Comparison of ENCODE assay signal across 8 cellular contexts in genomic region chr13:50222569-50223332, GRCh38.
DNase-seq lines count a peak whose midpoint lies in the region; FAIRE-seq and TF ChIP-seq lines count a peak whose summit lies in the region.

No MANE protein-coding gene starts in this region.

- DNase-seq in H4 (ENCODE audit: low spot score): peak; percentile 58
- peak; percentile 27 for DNase-seq in RCC 7860 (ENCODE audit: low spot score)
- DNase-seq in fibroblast of mammary gland (ENCODE audit: low read depth): peak; percentile 95
- no peak for DNase-seq in progenitor cell of endocrine pancreas (ENCODE audit: low spot score, unreplicated experiment)
- DNase-seq in kidney glomerular epithelial cell (lab: John Stamatoyannopoulos, UW): no peak
- no peak for DNase-seq in GM10266 (ENCODE audit: extremely low spot score)
- DNase-seq in NCI-H524 treated with DMSO at 0.1 percent for 48 hours (lab: John Stamatoyannopoulos, UW): no peak

- peak overlapping the region; percentile 49 for H3K4me3 ChIP-seq in ACC112 (ENCODE audit: low read depth, low read length)
- H3K4me3 ChIP-seq in fibroblast of mammary gland (ENCODE audit: control insufficient read depth, low read depth, low read length): peak overlapping the region; percentile 33

- no peaks in the 10 kb centered on the region for H3K36me3 ChIP-seq in ACC112 (ENCODE audit: insufficient read depth, low read length)

- no peaks in the 10 kb centered on the region for H3K27me3 ChIP-seq in ACC112 (ENCODE audit: insufficient read depth, low read length)

- H2AFZ ChIP-seq in ACC112 (ENCODE audit: low read length, unreplicated experiment): peak overlapping the region; percentile 26

- H3K27ac Mint-ChIP-seq in progenitor cell of endocrine pancreas: peak overlapping the region; percentile 79

- no peaks in the 10 kb centered on the region for H3K36me3 Mint-ChIP-seq in progenitor cell of endocrine pancreas (ENCODE audit: insufficient read depth)

- FAIRE-seq in RCC 7860 (lab: Jason Lieb, UNC): peak; percentile 21

- no peaks in the 10 kb centered on the region for H3K79me2 ChIP-seq in ACC112 (ENCODE audit: control insufficient read depth, insufficient read depth, low read length, unreplicated experiment)

- H3K27ac ChIP-seq in ACC112 (ENCODE audit: low read depth, low read length): peak overlapping the region; percentile 59

- no peaks in the 10 kb centered on the region for H3K27me3 Mint-ChIP-seq in progenitor cell of endocrine pancreas

- H3K4me1 Mint-ChIP-seq in progenitor cell of endocrine pancreas (ENCODE audit: low read depth): peaks cover 30% of the 10 kb centered on the region

- TF ChIP-seq CTCF in fibroblast of mammary gland (conservative IDR thresholded peaks at IDR 0.05; ENCODE audit: control insufficient read depth, insufficient read depth, low read depth, low read length) (no peak), progenitor cell of endocrine pancreas (IDR thresholded peaks at IDR 0.05; ENCODE audit: unreplicated experiment) (no peak), GM10266 (IDR thresholded peaks at IDR 0.05; ENCODE audit: control insufficient read depth, insufficient read depth, low read depth, missing control alignments) (no peak)

- no peak overlapping the region for H3K4me3 Mint-ChIP-seq in progenitor cell of endocrine pancreas (ENCODE audit: low read depth)

- H3K4me1 ChIP-seq in ACC112 (ENCODE audit: control insufficient read depth, insufficient read depth, low read length, unreplicated experiment): peaks cover 44% of the 10 kb centered on the region

- H3K9me3 Mint-ChIP-seq in progenitor cell of endocrine pancreas (ENCODE audit: low read depth): no peaks in the 10 kb centered on the region

Comparison
In these comparisons a context has a peak if more than half of its experiments do, and no peak if none do; other contexts are left out.
1. DNase-seq: peak in H4 (single experiment), RCC 7860 (single experiment) and fibroblast of mammary gland (single experiment); none in progenitor cell of endocrine pancreas (single experiment), kidney glomerular epithelial cell (single experiment), GM10266 (single experiment) and NCI-H524 treated with DMSO at 0.1 percent for 48 hours (single experiment).